ENCODE assay signal across 7 cellular contexts in genomic region chr17:65561394-65562205, GRCh38. TPM values are rescaled to one million over a fixed set of nuclear protein-coding genes. Genes with fewer than 3 reads are reported as not detected.
DNase-seq lines count a peak whose midpoint lies in the region; ATAC-seq, FAIRE-seq and TF ChIP-seq lines count a peak whose summit lies in the region.

AXIN2 (minus strand) TSS chr17:65561648; CDS start chr17:65558620, 3,028 bp downstream.

- no peaks in the 10 kb centered on the region for H3K36me3 ChIP-seq in keratinocyte (ENCODE audit: control insufficient read depth in 2 of 2, extremely low read depth in 1 of 2, insufficient read depth in 2 of 2, low read length in 2 of 2)

- ATAC-seq in GM18517 (IDR thresholded peaks at IDR 0.05; ENCODE audit: unreplicated experiment) (peak; percentile 62), HG03039 (IDR thresholded peaks at IDR 0.05; ENCODE audit: unreplicated experiment) (peak; percentile 83)
- ATAC-seq in activated CD4-positive, CD25-positive, alpha-beta regulatory T cell treated with anti-CD3 and anti-CD28 coated beads, Interleukin-2, amount 50 U/mL, for 24 hours: peak; percentile 94

- no peaks in the 10 kb centered on the region for H3K9me1 ChIP-seq in keratinocyte (ENCODE audit: control insufficient read depth, extremely low read depth, insufficient read depth, low read length)

- no peaks in the 10 kb centered on the region for H3K9me3 ChIP-seq in keratinocyte (ENCODE audit: control insufficient read depth, low read depth, low read length)

- TF ChIP-seq CTCF in keratinocyte (optimal IDR thresholded peaks at IDR 0.05 in 1 of 3, IDR thresholded peaks at IDR 0.05 in 1 of 3, conservative IDR thresholded peaks at IDR 0.05 in 1 of 3; ENCODE audit: extremely low read depth in 1 of 3, insufficient read depth in 2 of 3, low read length in 3 of 3): no peak

- H3K79me2 ChIP-seq in keratinocyte (ENCODE audit: control insufficient read depth, insufficient read depth, low read length): no peaks in the 10 kb centered on the region

- H3K27ac ChIP-seq in keratinocyte (ENCODE audit: control insufficient read depth, insufficient read depth, low read length): peak within 1 kb of the TSS; percentile 58

- dilution Hi-C loops in keratinocyte (cut with MboI; ENCODE audit: extremely low pct_ligation_motif_present, low sequenced_read_pairs): no loop called here

- DNase-seq in NCI-H2107 treated with DMSO at 0.1 percent for 48 hours (lab: John Stamatoyannopoulos, UW; ENCODE audit: unreplicated experiment): peak; percentile 21
- peak; percentile 85 for DNase-seq in central memory CD4-positive, alpha-beta T cell
- no peak for DNase-seq in keratinocyte (ENCODE audit: low read depth, low spot score)
- DNase-seq in stimulated activated CD4-positive, alpha-beta T cell treated with anti-CD3 and anti-CD28 coated beads, Interleukin-12 subunit alpha, Interleukin-12 subunit beta, amount 100 ng/mL, for 4 hours: peak; percentile 82

- H3K4me2 ChIP-seq in keratinocyte (ENCODE audit: control insufficient read depth, extremely low read depth, insufficient read depth, low read depth, low read length): peak within 1 kb of the TSS; percentile 79

- FAIRE-seq in keratinocyte (lab: Jason Lieb, UNC): no peak

- H3K27me3 ChIP-seq in keratinocyte (ENCODE audit: control insufficient read depth, extremely low read depth, insufficient read depth, low read length): peaks cover 31% of the 10 kb centered on the region

- H3K9ac ChIP-seq in keratinocyte (ENCODE audit: control insufficient read depth, extremely low read depth, insufficient read depth, low read length): peak within 1 kb of the TSS; percentile 74

- H4K20me1 ChIP-seq in keratinocyte (ENCODE audit: control insufficient read depth, extremely low read depth, insufficient read depth, low read length): no peaks in the 10 kb centered on the region

- peak within 1 kb of the TSS; percentile 66 for H2AFZ ChIP-seq in keratinocyte (ENCODE audit: control insufficient read depth, low read length)

- H3K4me1 ChIP-seq in keratinocyte (ENCODE audit: control insufficient read depth, extremely low read depth, insufficient read depth, low read length): peaks cover 3% of the 10 kb centered on the region

- H3K4me3 ChIP-seq in keratinocyte (ENCODE audit: control insufficient read depth in 2 of 3, extremely low read depth in 1 of 3, insufficient read depth in 2 of 3, low read depth in 1 of 3, low read length in 3 of 3): peak within 1 kb of the TSS; percentile 53 to 78 (median 57)

RNA-seq across cellular contexts. Expression of gene AXIN2, which starts in this region (rescaled TPM):
- 0.14 to 0.27 TPM (median 0.19 TPM) in 3 replicates for polyA plus RNA-seq in keratinocyte
- polyA plus RNA-seq in keratinocyte (2011; ENCODE audit: low read depth): 0.30 TPM
- polyA plus RNA-seq in keratinocyte (2011; cell fraction: cytosol; rRNA removed): 0.16 and 0.22 TPM in 2 replicates
- polyA plus RNA-seq in keratinocyte (2011; cell fraction: nucleus; rRNA removed): 0.62 and 0.83 TPM in 2 replicates
- 0.22 and 0.34 TPM in 2 replicates for polyA plus RNA-seq in keratinocyte (2012; ENCODE audit: low replicate concordance)
- 0.06 to 0.26 TPM in 2 of 3 replicates, not detected in the other for polyA minus RNA-seq in keratinocyte
- polyA minus RNA-seq in keratinocyte (2011; cell fraction: cytosol; rRNA and poly(A)+ RNA removed): not detected
- polyA minus RNA-seq in keratinocyte (2011; cell fraction: nucleus; rRNA and poly(A)+ RNA removed): 0.53 and 0.93 TPM in 2 replicates
